8 cellular contexts compared by ENCODE assay signal in the genomic region with DNA sequence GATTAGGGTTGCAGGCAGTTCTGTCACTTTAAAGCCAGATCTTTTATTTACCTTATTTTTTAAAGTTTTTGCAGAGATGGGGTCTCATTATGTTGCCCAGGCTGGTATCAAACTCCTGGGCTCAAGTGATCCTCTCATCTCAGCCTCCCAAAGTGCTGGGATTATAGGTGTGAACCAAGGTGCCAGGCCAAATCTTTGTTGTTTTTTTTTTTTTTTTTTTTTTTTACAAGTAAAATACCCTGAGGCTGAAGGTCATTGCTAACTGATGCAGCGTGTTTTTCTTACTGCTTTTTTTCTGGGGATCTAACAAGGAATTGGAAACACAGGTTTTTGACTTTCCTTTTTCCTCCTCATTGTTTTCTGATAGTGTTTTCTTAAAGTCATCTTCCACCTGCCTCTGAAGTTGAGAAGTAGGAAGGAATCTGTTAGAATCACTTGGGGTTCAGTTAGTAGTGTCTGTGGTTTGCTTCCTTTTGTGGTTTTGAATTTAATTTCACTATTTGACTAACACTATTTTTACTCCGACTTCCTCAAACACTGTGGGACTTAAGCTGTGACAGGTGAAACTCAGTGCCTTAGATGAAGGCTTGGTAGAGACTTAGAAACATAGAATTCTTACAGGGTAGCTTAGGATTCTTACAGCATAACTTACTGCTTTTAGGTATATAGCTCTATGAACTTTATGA. TPM values are rescaled to one million over a fixed set of nuclear protein-coding genes. Genes with fewer than 3 reads are reported as not detected.
A peak's percentile ranks its signal among the peaks of the same experiment; 100 is the strongest.
DNase-seq lines count a peak whose midpoint lies in the region; ATAC-seq and TF ChIP-seq lines count a peak whose summit lies in the region.

No MANE protein-coding gene starts in this region.

- no peak overlapping the region for H3K9ac ChIP-seq in endocrine pancreas (ENCODE audit: control insufficient read depth, insufficient read depth, low read length)

- H3K4me1 ChIP-seq in endocrine pancreas (ENCODE audit: control insufficient read depth, insufficient read depth, low read length), result peaks cover 30% of the 10 kb centered on the region
- no peaks in the 10 kb centered on the region for H3K4me1 ChIP-seq in BE2C

- H3K36me3 ChIP-seq in endocrine pancreas (ENCODE audit: control insufficient read depth, insufficient read depth, low read length) (no peaks in the 10 kb centered on the region), MG63 (peaks cover 76% of the 10 kb centered on the region), BE2C (peaks cover 28% of the 10 kb centered on the region)

- DNase-seq in LNCaP clone FGC (ENCODE audit: low read depth), result no peak
- DNase-seq in MG63, result no peak
- DNase-seq in ACHN, result no peak
- no peak for DNase-seq in NCI-H146 treated with DMSO at 0.1 percent for 48 hours (lab: John Stamatoyannopoulos, UW; ENCODE audit: unreplicated experiment)
- DNase-seq in BE2C, result no peak

- H3K4me3 ChIP-seq in LNCaP clone FGC (ENCODE audit: low read depth, low read length) (peak overlapping the region; percentile 46), endocrine pancreas (ENCODE audit: control insufficient read depth, insufficient read depth, low read length) (peak overlapping the region; percentile 42), MG63 (no peak overlapping the region), BE2C (ENCODE audit: low read depth, low read length) (no peak overlapping the region)

- ATAC-seq in GM18502 (IDR thresholded peaks at IDR 0.05; ENCODE audit: poor library complexity, unreplicated experiment), result peak; percentile 94
- peak; percentile 80 for ATAC-seq in GM21825 (IDR thresholded peaks at IDR 0.05; ENCODE audit: unreplicated experiment)

- H3K9me3 ChIP-seq in endocrine pancreas (ENCODE audit: control insufficient read depth, low read length), result no peaks in the 10 kb centered on the region
- no peaks in the 10 kb centered on the region; the same call in 1 of the 2 replicates for H3K9me3 ChIP-seq in MG63
- H3K9me3 ChIP-seq in BE2C, result no peaks in the 10 kb centered on the region

- H3K27me3 ChIP-seq in endocrine pancreas (ENCODE audit: control insufficient read depth, insufficient read depth, low read length) (no peaks in the 10 kb centered on the region), MG63 (no peaks in the 10 kb centered on the region), BE2C (no peaks in the 10 kb centered on the region)

- in situ Hi-C loops in ACHN (cut with HindIII; ENCODE audit: low pct_ligation_motif_present, low pct_unique_long_range_greater_than_20kb, low sequenced_read_pairs), result no loop called here

- TF ChIP-seq CTCF in LNCaP clone FGC (IDR thresholded peaks at IDR 0.05; ENCODE audit: control insufficient read depth, extremely low read depth, insufficient read depth), result no peak
- no peak for TF ChIP-seq CTCF in BE2C (IDR thresholded peaks at IDR 0.05; ENCODE audit: low read depth, low read length)

RNA-seq across cellular contexts. Expression of a gene that starts 22.2 kb away (rescaled TPM):
- 235 and 287 TPM in 2 replicates for total RNA-seq in MG63 (2014; rRNA removed; shearing (Covaris generic); ENCODE audit: low replicate concordance)
- 94.1 TPM for polyA plus RNA-seq in BE2C (2012; ENCODE audit: insufficient read depth, insufficient read length, low read depth)

Comparison
In these comparisons a context has a peak if more than half of its experiments do, and no peak if none do; other contexts are left out.
1. H3K4me3 ChIP-seq: peak in LNCaP clone FGC (single experiment) and endocrine pancreas (single experiment); none in MG63 (single experiment) and BE2C (single experiment).